In the genomic region with DNA sequence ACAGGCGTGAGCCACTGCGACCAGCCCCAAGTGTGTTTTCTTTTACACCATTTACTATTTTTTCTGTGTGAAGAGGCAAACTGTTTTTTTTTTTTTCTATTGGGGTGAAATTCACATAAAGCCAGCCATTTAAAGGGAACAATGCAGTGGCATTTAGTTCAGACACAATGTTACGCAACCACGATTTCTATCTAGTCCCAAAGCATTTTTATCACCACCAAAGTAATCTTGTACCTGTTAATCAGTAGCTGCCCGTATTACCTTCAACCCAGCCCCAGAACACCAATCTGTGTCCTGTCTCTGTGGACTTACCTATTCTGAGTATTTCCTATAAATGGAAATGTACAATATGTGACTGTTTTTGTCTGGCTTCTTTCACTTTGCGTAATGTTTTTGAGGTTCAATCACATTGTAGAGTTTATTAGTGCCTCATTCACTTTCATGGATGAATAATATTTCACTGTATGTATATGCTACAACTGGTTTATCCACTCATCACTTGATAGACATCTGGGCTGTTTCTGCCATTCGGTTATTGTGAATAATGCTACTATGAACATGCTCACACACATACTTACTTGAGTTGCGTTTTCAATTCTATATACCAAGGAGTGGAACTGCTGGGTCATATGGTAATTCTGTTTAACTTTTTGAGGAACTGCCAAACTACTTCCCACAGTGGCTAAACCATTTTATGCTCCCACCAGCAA, we compare ENCODE assay signal across 1 cellular context.
TF ChIP-seq lines count a peak whose summit lies in the region.

No MANE protein-coding gene starts in this region.

TF ChIP-seq in IMR-90, 13 proteins besides CTCF, POLR2A, EP300 and RAD21 (continued from another document):
- TF ChIP-seq, protein P1, sequence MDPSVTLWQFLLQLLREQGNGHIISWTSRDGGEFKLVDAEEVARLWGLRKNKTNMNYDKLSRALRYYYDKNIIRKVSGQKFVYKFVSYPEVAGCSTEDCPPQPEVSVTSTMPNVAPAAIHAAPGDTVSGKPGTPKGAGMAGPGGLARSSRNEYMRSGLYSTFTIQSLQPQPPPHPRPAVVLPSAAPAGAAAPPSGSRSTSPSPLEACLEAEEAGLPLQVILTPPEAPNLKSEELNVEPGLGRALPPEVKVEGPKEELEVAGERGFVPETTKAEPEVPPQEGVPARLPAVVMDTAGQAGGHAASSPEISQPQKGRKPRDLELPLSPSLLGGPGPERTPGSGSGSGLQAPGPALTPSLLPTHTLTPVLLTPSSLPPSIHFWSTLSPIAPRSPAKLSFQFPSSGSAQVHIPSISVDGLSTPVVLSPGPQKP (IDR thresholded peaks at IDR 0.05; ENCODE audit: borderline replicate concordance, low read depth, low read length): no peak
- TF ChIP-seq MXI1 (IDR thresholded peaks at IDR 0.05; ENCODE audit: borderline replicate concordance, low read depth, low read length): no peak
